Comparison of ENCODE assay signal across 9 cellular contexts in genomic region chr20:9359561-9360308, GRCh38.
A peak's percentile ranks its signal among the peaks of the same experiment; 100 is the strongest.
DNase-seq lines count a peak whose midpoint lies in the region; ATAC-seq and TF ChIP-seq lines count a peak whose summit lies in the region.
"Had no signal": no experiment of that assay in that cellular context is flagged by ENCODE, and none has a peak within 500 bp of the region (broad histone marks: within the 10 kb centered on the region; RNA-seq: fewer than 3 reads in every experiment).

No MANE protein-coding gene starts in this region.

- peak; percentile 81 for ATAC-seq in SK-N-SH treated with all-trans-retinoic acid at 6 μM for 48 hours
- ATAC-seq in GM19351 (IDR thresholded peaks at IDR 0.05; ENCODE audit: unreplicated experiment), result no peak
- no peak for ATAC-seq in GM21515 (IDR thresholded peaks at IDR 0.05; ENCODE audit: unreplicated experiment)
- ATAC-seq in GM19467 (IDR thresholded peaks at IDR 0.05; ENCODE audit: unreplicated experiment), result no peak

- DNase-seq in DMS114 treated with DMSO at 0.1 percent for 48 hours (lab: John Stamatoyannopoulos, UW; ENCODE audit: unreplicated experiment), result peak; percentile 21
- DNase-seq in LHCN-M2 (ENCODE audit: low read depth), result peak; percentile 62
- DNase-seq in glomerular endothelial cell (ENCODE audit: extremely low read depth, low read depth, low spot score), result peak; percentile 42
- peak; percentile 68 for DNase-seq in retina
- DNase-seq: naive B cell had no signal

TF ChIP-seq in SK-N-SH treated with all-trans-retinoic acid at 6 μM for 48 hours, 23 proteins besides CTCF, POLR2A, EP300 and RAD21:
- TF ChIP-seq TOX (CRISPR knock-in tag; IDR thresholded peaks at IDR 0.05; ENCODE audit: borderline replicate concordance), result no peak
- TF ChIP-seq ZNF70 (CRISPR knock-in tag; IDR thresholded peaks at IDR 0.05), result no peak
- no peak for TF ChIP-seq PATZ1 (CRISPR knock-in tag; IDR thresholded peaks at IDR 0.05; ENCODE audit: borderline replicate concordance)
- no peak for TF ChIP-seq POU6F1 (CRISPR knock-in tag; IDR thresholded peaks at IDR 0.05; ENCODE audit: borderline replicate concordance, low read depth)
- TF ChIP-seq GLIS3 (CRISPR knock-in tag; IDR thresholded peaks at IDR 0.05), result no peak
- TF ChIP-seq CSDC2 (CRISPR knock-in tag; IDR thresholded peaks at IDR 0.05), result no peak
- no peak for TF ChIP-seq BACH2 (CRISPR knock-in tag; IDR thresholded peaks at IDR 0.05; ENCODE audit: borderline replicate concordance)
- no peak for TF ChIP-seq ARNTL (CRISPR knock-in tag; IDR thresholded peaks at IDR 0.05; ENCODE audit: borderline replicate concordance, low read depth)
- TF ChIP-seq ZNF565 (CRISPR knock-in tag; conservative IDR thresholded peaks at IDR 0.05; ENCODE audit: low read depth), result no peak
- no peak for TF ChIP-seq ZFP3 (CRISPR knock-in tag; IDR thresholded peaks at IDR 0.05)
- TF ChIP-seq TSHZ2 (CRISPR knock-in tag; IDR thresholded peaks at IDR 0.05), result no peak
TF ChIP-seq in SK-N-SH treated with all-trans-retinoic acid at 6 μM for 48 hours: peak in this region for 0.
